Comparison of ENCODE assay signal across 8 cellular contexts in the genomic region with DNA sequence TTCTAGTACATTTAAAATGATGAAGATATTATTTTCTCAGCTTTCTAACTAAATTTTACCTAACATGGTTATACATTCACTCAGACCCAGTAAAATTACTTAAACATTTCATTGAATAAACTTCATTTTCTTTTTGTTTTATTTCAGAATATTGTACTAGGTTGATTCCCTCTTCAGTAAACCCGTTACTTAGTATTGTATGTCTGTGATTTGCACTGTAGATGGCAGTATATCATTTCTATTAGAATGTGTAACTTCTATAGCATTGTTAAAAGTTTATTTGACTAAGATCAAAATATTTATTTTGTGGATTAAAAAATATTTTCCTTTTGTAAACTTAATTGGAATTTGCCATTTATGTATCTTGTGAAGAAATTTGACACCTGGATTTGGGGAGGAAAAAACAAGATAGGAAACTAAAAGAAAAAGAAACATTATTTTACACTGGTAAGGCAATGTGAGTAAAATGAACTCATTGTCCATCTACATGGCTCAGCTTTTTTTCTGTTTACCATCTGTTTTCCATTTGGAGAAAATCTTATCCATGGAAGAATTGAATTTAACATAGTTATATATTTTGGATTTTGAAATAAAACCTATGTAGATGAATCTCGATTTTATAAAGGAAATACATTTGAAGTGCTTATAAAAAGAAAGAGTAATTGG.
DNase-seq lines count a peak whose midpoint lies in the region; ATAC-seq, FAIRE-seq and TF ChIP-seq lines count a peak whose summit lies in the region.
"Not testable (repeated sequence)": the region's sequence is repeated elsewhere in the genome, so short reads cannot be mapped to it uniquely, and the experiment has no call there.

No MANE protein-coding gene starts in this region.

- TF ChIP-seq RAD21 in Ishikawa (IDR thresholded peaks at IDR 0.05; ENCODE audit: low read depth), result peak; percentile 59

- FAIRE-seq in G401.6 (lab: Jason Lieb, UNC), result peak; percentile 98

- TF ChIP-seq CTCF in fibroblast of the aortic adventitia (IDR thresholded peaks at IDR 0.05; ENCODE audit: insufficient read depth, low read length), result peak; percentile 31

- not testable (repeated sequence) for TF ChIP-seq EP300 in Ishikawa (IDR thresholded peaks at IDR 0.05; ENCODE audit: borderline replicate concordance)

- peak; percentile 57 for ATAC-seq in GM21825 (IDR thresholded peaks at IDR 0.05; ENCODE audit: unreplicated experiment)

- not testable (repeated sequence) for H3K4me3 ChIP-seq in fibroblast of the aortic adventitia (ENCODE audit: low read depth, low read length)

- DNase-seq in A172 (ENCODE audit: low spot score), result peak; percentile 15
- peak; percentile 11 for DNase-seq in NCI-H748 (lab: John Stamatoyannopoulos, UW; ENCODE audit: unreplicated experiment)
- peak; percentile 3 for DNase-seq in amniotic stem cell (lab: John Stamatoyannopoulos, UW)
- DNase-seq in fibroblast of the aortic adventitia (ENCODE audit: low read depth), result peak; percentile 64
- peak; percentile 46 for DNase-seq in myocyte (ENCODE audit: low read depth)

Comparison
In these comparisons a context has a peak if more than half of its experiments do, and no peak if none do; other contexts are left out.
1. DNase-seq: peak in every context shown above with its lines; median percentile 64 in fibroblast of the aortic adventitia; 46 in myocyte; 15 in A172; 11 in NCI-H748; 3 in amniotic stem cell.